ENCODE assay signal across 1 cellular context in the genomic region with DNA sequence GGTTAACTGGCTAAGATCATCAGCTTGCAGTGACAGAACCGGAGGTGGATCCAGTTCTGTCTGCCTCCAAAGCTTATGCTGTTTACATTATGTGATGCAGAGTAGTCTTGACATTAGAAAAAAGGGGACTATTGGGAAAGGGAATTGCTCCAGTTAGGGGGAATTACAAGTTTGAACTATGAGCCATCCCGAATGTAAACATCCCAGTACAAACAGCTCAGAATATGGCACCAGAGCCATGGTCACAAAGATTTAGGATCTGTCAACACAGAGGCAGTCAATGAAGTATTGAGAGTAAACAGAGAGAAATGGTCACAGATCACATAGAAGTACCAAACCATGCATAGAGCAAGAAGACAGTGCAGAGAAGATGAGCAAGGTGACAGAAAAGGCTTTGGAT.
TF ChIP-seq lines count a peak whose summit lies in the region.

No MANE protein-coding gene starts in this region.

TF ChIP-seq in HepG2, 621 proteins besides CTCF, POLR2A, EP300 and RAD21 (continued from another document and continues in another):
- TF ChIP-seq, protein P1, sequence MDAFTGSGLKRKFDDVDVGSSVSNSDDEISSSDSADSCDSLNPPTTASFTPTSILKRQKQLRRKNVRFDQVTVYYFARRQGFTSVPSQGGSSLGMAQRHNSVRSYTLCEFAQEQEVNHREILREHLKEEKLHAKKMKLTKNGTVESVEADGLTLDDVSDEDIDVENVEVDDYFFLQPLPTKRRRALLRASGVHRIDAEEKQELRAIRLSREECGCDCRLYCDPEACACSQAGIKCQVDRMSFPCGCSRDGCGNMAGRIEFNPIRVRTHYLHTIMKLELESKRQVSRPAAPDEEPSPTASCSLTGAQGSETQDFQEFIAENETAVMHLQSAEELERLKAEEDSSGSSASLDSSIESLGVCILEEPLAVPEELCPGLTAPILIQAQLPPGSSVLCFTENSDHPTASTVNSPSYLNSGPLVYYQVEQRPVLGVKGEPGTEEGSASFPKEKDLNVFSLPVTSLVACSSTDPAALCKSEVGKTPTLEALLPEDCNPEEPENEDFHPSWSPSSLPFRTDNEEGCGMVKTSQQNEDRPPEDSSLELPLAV (CRISPR knock-in tag; conservative IDR thresholded peaks at IDR 0.05; ENCODE audit: low read depth), result no peak
- TF ChIP-seq SALL2 (CRISPR knock-in tag; IDR thresholded peaks at IDR 0.05) (0 out of 2 replicates have a peak, but pooled peaks have one; percentile 50), TARDBP (CRISPR knock-in tag; IDR thresholded peaks at IDR 0.05) (peak; percentile 98), ZFP36L1 (CRISPR knock-in tag; IDR thresholded peaks at IDR 0.05) (peak; percentile 40; the same call in 1 of the 2 replicates), ZNF207 (IDR thresholded peaks at IDR 0.05; ENCODE audit: borderline replicate concordance) (no peak), ZNF629 (CRISPR knock-in tag; conservative IDR thresholded peaks at IDR 0.05) (no peak; the same call in 1 of the 2 replicates), ZNF30 (CRISPR knock-in tag; IDR thresholded peaks at IDR 0.05) (no peak), ZNF660 (CRISPR knock-in tag; IDR thresholded peaks at IDR 0.05; ENCODE audit: borderline replicate concordance, low read depth) (no peak), EZH2 (conservative IDR thresholded peaks at IDR 0.05; ENCODE audit: low read depth, low read length) (no peak), SIX1 (CRISPR knock-in tag; IDR thresholded peaks at IDR 0.05; ENCODE audit: borderline replicate concordance) (peak; percentile 86; the same call in 1 of the 2 replicates), NR2F1 (CRISPR knock-in tag; IDR thresholded peaks at IDR 0.05) (peak; percentile 52 to 61; a peak in 3 of 4 replicates), THYN1 (CRISPR knock-in tag; IDR thresholded peaks at IDR 0.05; ENCODE audit: borderline replicate concordance, low read depth) (no peak), AGO2 (optimal IDR thresholded peaks at IDR 0.05; ENCODE audit: low read depth, low read length) (no peak), ZSCAN29 (CRISPR knock-in tag; conservative IDR thresholded peaks at IDR 0.05) (peak; percentile 70; the same call in 1 of the 2 replicates), RORA (CRISPR knock-in tag; IDR thresholded peaks at IDR 0.05) (no peak), BORCS8-MEF2B (CRISPR knock-in tag; IDR thresholded peaks at IDR 0.05) (0 out of 2 replicates have a peak, but pooled peaks have one; percentile 41), ONECUT2 (CRISPR knock-in tag; IDR thresholded peaks at IDR 0.05) (peak; percentile 78; the same call in 1 of the 2 replicates), FOXA1 (IDR thresholded peaks at IDR 0.05) (peak; percentile 99), FOXA1 (CRISPR knock-in tag; IDR thresholded peaks at IDR 0.05) (peak; percentile 99), REXO4 (CRISPR knock-in tag; IDR thresholded peaks at IDR 0.05; ENCODE audit: borderline replicate concordance) (no peak), SMARCC2 (IDR thresholded peaks at IDR 0.05) (peak; percentile 96), NPAS2 (CRISPR knock-in tag; IDR thresholded peaks at IDR 0.05; ENCODE audit: borderline replicate concordance) (no peak), TOPORS (CRISPR knock-in tag; IDR thresholded peaks at IDR 0.05) (peak; percentile 85; the same call in 1 of the 2 replicates), MLLT10 (CRISPR knock-in tag; IDR thresholded peaks at IDR 0.05) (no peak), ZNF17 (CRISPR knock-in tag; IDR thresholded peaks at IDR 0.05) (no peak), ARNTL (CRISPR knock-in tag; IDR thresholded peaks at IDR 0.05) (no peak), NFIC (IDR thresholded peaks at IDR 0.05; ENCODE audit: low read length) (peak; percentile 89), MEIS1 (CRISPR knock-in tag; IDR thresholded peaks at IDR 0.05; ENCODE audit: borderline replicate concordance) (peak; percentile 93; the same call in 1 of the 2 replicates), ZBTB7B (CRISPR knock-in tag; IDR thresholded peaks at IDR 0.05) (peak; percentile 91), GATAD2A (CRISPR knock-in tag; IDR thresholded peaks at IDR 0.05) (peak; percentile 99), SP5 (CRISPR knock-in tag; IDR thresholded peaks at IDR 0.05; ENCODE audit: borderline replicate concordance, low read depth) (peak; percentile 82), ZNF143 (CRISPR knock-in tag; IDR thresholded peaks at IDR 0.05) (peak; percentile 36; the same call in 1 of the 2 replicates), RXRA (CRISPR knock-in tag; IDR thresholded peaks at IDR 0.05) (peak; percentile 39; the same call in 1 of the 2 replicates), ZFP62 (CRISPR knock-in tag; IDR thresholded peaks at IDR 0.05) (no peak), ZNF569 (CRISPR knock-in tag; IDR thresholded peaks at IDR 0.05; ENCODE audit: borderline replicate concordance) (no peak), RFX5 (IDR thresholded peaks at IDR 0.05; ENCODE audit: low read depth, low read length) (no peak), ZNF724P (CRISPR knock-in tag; IDR thresholded peaks at IDR 0.05; ENCODE audit: borderline replicate concordance) (peak; percentile 87; the same call in 1 of the 2 replicates), MIER3 (CRISPR knock-in tag; IDR thresholded peaks at IDR 0.05; ENCODE audit: borderline replicate concordance) (peak; percentile 94; the same call in 1 of the 2 replicates), ZNF432 (CRISPR knock-in tag; IDR thresholded peaks at IDR 0.05; ENCODE audit: borderline replicate concordance) (no peak), SATB2 (CRISPR knock-in tag; IDR thresholded peaks at IDR 0.05) (no peak), ZNF547 (CRISPR knock-in tag; IDR thresholded peaks at IDR 0.05) (no peak), HOXA3 (CRISPR knock-in tag; IDR thresholded peaks at IDR 0.05) (peak; percentile 83), HHEX (CRISPR knock-in tag; IDR thresholded peaks at IDR 0.05) (peak; percentile 100), ZNF577 (CRISPR knock-in tag; IDR thresholded peaks at IDR 0.05; ENCODE audit: borderline replicate concordance, low read depth) (no peak), ATF7-NPFF (CRISPR knock-in tag; IDR thresholded peaks at IDR 0.05; ENCODE audit: low read depth) (peak; percentile 51; the same call in 1 of the 2 replicates), SPEN (CRISPR knock-in tag; IDR thresholded peaks at IDR 0.05; ENCODE audit: low read depth) (peak; percentile 56; the same call in 1 of the 2 replicates), ZBTB7A (CRISPR knock-in tag; IDR thresholded peaks at IDR 0.05) (peak; percentile 80; the same call in 1 of the 2 replicates), FOSL1 (CRISPR knock-in tag; IDR thresholded peaks at IDR 0.05; ENCODE audit: borderline replicate concordance) (peak; percentile 92), MIER2 (CRISPR knock-in tag; IDR thresholded peaks at IDR 0.05) (peak; percentile 71), DMAP1 (CRISPR knock-in tag; IDR thresholded peaks at IDR 0.05) (no peak)
- TF ChIP-seq, protein P2, sequence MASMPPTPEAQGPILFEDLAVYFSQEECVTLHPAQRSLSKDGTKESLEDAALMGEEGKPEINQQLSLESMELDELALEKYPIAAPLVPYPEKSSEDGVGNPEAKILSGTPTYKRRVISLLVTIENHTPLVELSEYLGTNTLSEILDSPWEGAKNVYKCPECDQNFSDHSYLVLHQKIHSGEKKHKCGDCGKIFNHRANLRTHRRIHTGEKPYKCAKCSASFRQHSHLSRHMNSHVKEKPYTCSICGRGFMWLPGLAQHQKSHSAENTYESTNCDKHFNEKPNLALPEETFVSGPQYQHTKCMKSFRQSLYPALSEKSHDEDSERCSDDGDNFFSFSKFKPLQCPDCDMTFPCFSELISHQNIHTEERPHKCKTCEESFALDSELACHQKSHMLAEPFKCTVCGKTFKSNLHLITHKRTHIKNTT (CRISPR knock-in tag; IDR thresholded peaks at IDR 0.05), result no peak
- TF ChIP-seq, protein P3, sequence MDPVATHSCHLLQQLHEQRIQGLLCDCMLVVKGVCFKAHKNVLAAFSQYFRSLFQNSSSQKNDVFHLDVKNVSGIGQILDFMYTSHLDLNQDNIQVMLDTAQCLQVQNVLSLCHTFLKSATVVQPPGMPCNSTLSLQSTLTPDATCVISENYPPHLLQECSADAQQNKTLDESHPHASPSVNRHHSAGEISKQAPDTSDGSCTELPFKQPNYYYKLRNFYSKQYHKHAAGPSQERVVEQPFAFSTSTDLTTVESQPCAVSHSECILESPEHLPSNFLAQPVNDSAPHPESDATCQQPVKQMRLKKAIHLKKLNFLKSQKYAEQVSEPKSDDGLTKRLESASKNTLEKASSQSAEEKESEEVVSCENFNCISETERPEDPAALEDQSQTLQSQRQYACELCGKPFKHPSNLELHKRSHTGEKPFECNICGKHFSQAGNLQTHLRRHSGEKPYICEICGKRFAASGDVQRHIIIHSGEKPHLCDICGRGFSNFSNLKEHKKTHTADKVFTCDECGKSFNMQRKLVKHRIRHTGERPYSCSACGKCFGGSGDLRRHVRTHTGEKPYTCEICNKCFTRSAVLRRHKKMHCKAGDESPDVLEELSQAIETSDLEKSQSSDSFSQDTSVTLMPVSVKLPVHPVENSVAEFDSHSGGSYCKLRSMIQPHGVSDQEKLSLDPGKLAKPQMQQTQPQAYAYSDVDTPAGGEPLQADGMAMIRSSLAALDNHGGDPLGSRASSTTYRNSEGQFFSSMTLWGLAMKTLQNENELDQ (CRISPR knock-in tag; IDR thresholded peaks at IDR 0.05; ENCODE audit: borderline replicate concordance), result no peak
- TF ChIP-seq, protein P4, sequence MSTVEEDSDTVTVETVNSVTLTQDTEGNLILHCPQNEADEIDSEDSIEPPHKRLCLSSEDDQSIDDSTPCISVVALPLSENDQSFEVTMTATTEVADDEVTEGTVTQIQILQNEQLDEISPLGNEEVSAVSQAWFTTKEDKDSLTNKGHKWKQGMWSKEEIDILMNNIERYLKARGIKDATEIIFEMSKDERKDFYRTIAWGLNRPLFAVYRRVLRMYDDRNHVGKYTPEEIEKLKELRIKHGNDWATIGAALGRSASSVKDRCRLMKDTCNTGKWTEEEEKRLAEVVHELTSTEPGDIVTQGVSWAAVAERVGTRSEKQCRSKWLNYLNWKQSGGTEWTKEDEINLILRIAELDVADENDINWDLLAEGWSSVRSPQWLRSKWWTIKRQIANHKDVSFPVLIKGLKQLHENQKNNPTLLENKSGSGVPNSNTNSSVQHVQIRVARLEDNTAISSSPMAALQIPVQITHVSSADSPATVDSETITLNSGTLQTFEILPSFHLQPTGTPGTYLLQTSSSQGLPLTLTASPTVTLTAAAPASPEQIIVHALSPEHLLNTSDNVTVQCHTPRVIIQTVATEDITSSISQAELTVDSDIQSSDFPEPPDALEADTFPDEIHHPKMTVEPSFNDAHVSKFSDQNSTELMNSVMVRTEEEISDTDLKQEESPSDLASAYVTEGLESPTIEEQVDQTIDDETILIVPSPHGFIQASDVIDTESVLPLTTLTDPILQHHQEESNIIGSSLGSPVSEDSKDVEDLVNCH (CRISPR knock-in tag; IDR thresholded peaks at IDR 0.05), result no peak
- TF ChIP-seq, protein P5, sequence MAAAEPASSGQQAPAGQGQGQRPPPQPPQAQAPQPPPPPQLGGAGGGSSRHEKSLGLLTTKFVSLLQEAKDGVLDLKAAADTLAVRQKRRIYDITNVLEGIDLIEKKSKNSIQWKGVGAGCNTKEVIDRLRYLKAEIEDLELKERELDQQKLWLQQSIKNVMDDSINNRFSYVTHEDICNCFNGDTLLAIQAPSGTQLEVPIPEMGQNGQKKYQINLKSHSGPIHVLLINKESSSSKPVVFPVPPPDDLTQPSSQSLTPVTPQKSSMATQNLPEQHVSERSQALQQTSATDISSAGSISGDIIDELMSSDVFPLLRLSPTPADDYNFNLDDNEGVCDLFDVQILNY (CRISPR knock-in tag; conservative IDR thresholded peaks at IDR 0.05), result no peak
- TF ChIP-seq, protein P6, sequence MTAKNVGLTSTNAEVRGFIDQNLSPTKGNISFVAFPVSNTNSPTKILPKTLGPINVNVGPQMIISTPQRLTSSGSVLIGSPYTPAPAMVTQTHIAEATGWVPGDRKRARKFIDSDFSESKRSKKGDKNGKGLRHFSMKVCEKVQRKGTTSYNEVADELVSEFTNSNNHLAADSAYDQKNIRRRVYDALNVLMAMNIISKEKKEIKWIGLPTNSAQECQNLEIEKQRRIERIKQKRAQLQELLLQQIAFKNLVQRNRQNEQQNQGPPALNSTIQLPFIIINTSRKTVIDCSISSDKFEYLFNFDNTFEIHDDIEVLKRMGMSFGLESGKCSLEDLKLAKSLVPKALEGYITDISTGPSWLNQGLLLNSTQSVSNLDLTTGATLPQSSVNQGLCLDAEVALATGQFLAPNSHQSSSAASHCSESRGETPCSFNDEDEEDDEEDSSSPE (CRISPR knock-in tag; IDR thresholded peaks at IDR 0.05), result no peak; the same call in 1 of the 2 replicates
- TF ChIP-seq, protein P7, sequence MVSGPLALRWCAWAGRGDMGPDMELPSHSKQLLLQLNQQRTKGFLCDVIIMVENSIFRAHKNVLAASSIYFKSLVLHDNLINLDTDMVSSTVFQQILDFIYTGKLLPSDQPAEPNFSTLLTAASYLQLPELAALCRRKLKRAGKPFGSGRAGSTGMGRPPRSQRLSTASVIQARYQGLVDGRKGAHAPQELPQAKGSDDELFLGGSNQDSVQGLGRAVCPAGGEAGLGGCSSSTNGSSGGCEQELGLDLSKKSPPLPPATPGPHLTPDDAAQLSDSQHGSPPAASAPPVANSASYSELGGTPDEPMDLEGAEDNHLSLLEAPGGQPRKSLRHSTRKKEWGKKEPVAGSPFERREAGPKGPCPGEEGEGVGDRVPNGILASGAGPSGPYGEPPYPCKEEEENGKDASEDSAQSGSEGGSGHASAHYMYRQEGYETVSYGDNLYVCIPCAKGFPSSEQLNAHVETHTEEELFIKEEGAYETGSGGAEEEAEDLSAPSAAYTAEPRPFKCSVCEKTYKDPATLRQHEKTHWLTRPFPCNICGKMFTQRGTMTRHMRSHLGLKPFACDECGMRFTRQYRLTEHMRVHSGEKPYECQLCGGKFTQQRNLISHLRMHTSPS (CRISPR knock-in tag; IDR thresholded peaks at IDR 0.05; ENCODE audit: low read depth), result peak; percentile 54; the same call in 1 of the 2 replicates
- TF ChIP-seq, protein P8, sequence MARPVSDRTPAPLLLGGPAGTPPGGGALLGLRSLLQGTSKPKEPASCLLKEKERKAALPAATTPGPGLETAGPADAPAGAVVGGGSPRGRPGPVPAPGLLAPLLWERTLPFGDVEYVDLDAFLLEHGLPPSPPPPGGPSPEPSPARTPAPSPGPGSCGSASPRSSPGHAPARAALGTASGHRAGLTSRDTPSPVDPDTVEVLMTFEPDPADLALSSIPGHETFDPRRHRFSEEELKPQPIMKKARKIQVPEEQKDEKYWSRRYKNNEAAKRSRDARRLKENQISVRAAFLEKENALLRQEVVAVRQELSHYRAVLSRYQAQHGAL (CRISPR knock-in tag; IDR thresholded peaks at IDR 0.05; ENCODE audit: not compliant biosample characterization), result no peak
- TF ChIP-seq, protein P9, sequence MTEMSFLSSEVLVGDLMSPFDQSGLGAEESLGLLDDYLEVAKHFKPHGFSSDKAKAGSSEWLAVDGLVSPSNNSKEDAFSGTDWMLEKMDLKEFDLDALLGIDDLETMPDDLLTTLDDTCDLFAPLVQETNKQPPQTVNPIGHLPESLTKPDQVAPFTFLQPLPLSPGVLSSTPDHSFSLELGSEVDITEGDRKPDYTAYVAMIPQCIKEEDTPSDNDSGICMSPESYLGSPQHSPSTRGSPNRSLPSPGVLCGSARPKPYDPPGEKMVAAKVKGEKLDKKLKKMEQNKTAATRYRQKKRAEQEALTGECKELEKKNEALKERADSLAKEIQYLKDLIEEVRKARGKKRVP (CRISPR knock-in tag; IDR thresholded peaks at IDR 0.05), result no peak
